In genomic region chr16:88705746-88706287, GRCh38 we compare ENCODE assay signal across 9 cellular contexts. TPM values are rescaled to one million over a fixed set of nuclear protein-coding genes. Genes with fewer than 3 reads are reported as not detected.
DNase-seq lines count a peak whose midpoint lies in the region; ATAC-seq, FAIRE-seq and TF ChIP-seq lines count a peak whose summit lies in the region.
"Had no signal": no experiment of that assay in that cellular context is flagged by ENCODE, and none has a peak within 500 bp of the region (broad histone marks: within the 10 kb centered on the region; RNA-seq: fewer than 3 reads in every experiment).

No MANE protein-coding gene starts in this region.

- POLR2A ChIA-PET in CD4-positive, alpha-beta memory T cell (lab: Charles Lee; ENCODE audit: partially characterized antibody), result interaction anchor here (0.8 to 9.3 kb wide), 20 partner anchors 12 to 409 kb away, joined by 3 to 249 read pairs (median 6); partner anchors contain the start of genes APRT, GALNS, IL17C and SNAI3

- H3K36me3 Mint-ChIP-seq in CD4-positive, alpha-beta memory T cell, result peaks cover 4 to 32% of the 10 kb centered on the region in 2 donors
- peaks cover 0 to 4% (median 3%) of the 10 kb centered on the region in 3 donors for H3K36me3 Mint-ChIP-seq in immature natural killer cell
- H3K36me3 Mint-ChIP-seq in stimulated activated naive CD8-positive, alpha-beta T cell treated with anti-CD3 and anti-CD28 coated beads, Interleukin-15, Interleukin-2, amounts not matched to agents 100 ng/mL and 50 ng/mL, for 24 hours (ENCODE audit: low read depth), result peaks cover 8% of the 10 kb centered on the region

- H3K27me3 ChIP-seq in CD4-positive, alpha-beta memory T cell (ENCODE audit: insufficient read depth, low read length), result no peaks in the 10 kb centered on the region
- no peaks in the 10 kb centered on the region for H3K27me3 ChIP-seq in ascending aorta

- no peaks in the 10 kb centered on the region for H3K9me3 Mint-ChIP-seq in CD4-positive, alpha-beta memory T cell
- H3K9me3 Mint-ChIP-seq in immature natural killer cell, result no peaks in the 10 kb centered on the region
- no peaks in the 10 kb centered on the region for H3K9me3 Mint-ChIP-seq in stimulated activated naive CD8-positive, alpha-beta T cell treated with anti-CD3 and anti-CD28 coated beads, Interleukin-15, Interleukin-2, amounts not matched to agents 100 ng/mL and 50 ng/mL, for 24 hours

- no peaks in the 10 kb centered on the region for H3K9me3 ChIP-seq in CD4-positive, alpha-beta memory T cell (ENCODE audit: control insufficient read depth in 1 of 2, low read length in 2 of 2)
- no peaks in the 10 kb centered on the region for H3K9me3 ChIP-seq in ascending aorta

- peak in 2 of 5 donors; percentile 17 to 27 for DNase-seq in CD4-positive, alpha-beta memory T cell
- peak; percentile 24 for DNase-seq in HTR-8/SVneo (ENCODE audit: insufficient read length, low spot score)
- DNase-seq in ascending aorta (ENCODE audit: low spot score in 2 of 2), result no peak
- DNase-seq in immature natural killer cell, result peak in 1 of 3 donors; percentile 37
- no peak for DNase-seq in MV-4-11 (lab: John Stamatoyannopoulos, UW)
- DNase-seq in NCI-H2227 (lab: John Stamatoyannopoulos, UW; ENCODE audit: unreplicated experiment), result no peak

- CTCF ChIA-PET in CD4-positive, alpha-beta memory T cell (lab: Charles Lee; ENCODE audit: partially characterized antibody), result interaction anchor here (0.5 to 2.8 kb wide), 5 partner anchors 20 to 857 kb away, joined by 3 to 21 read pairs (median 3); partner anchors contain the start of gene SNAI3

- peak overlapping the region; percentile 95 to 98 for H3K4me3 ChIP-seq in CD4-positive, alpha-beta memory T cell (ENCODE audit: low read length in 2 of 2)
- H3K4me3 ChIP-seq in ascending aorta, result peak overlapping the region; percentile 94 to 98

- H3K4me1 Mint-ChIP-seq in CD4-positive, alpha-beta memory T cell, result peaks cover 20 to 62% (median 38%) of the 10 kb centered on the region in 4 donors
- peaks cover 58% of the 10 kb centered on the region in 2 donors for H3K4me1 Mint-ChIP-seq in immature natural killer cell
- H3K4me1 Mint-ChIP-seq in stimulated activated naive CD8-positive, alpha-beta T cell treated with anti-CD3 and anti-CD28 coated beads, Interleukin-15, Interleukin-2, amounts not matched to agents 100 ng/mL and 50 ng/mL, for 24 hours (ENCODE audit: low read depth), result peaks cover 57% of the 10 kb centered on the region

- intact Hi-C loops in CD4-positive, alpha-beta memory T cell (cut with micrococcal nuclease), result loop anchor here (1.0 kb wide), 3 partner anchors 20 to 136 kb away; partner anchors contain the start of genes MVD, SNAI3 and ZC3H18
- intact Hi-C loops in ascending aorta (cut with DNase I), result loop anchor here (1.0 to 5.0 kb wide), 8 partner anchors 43 to 939 kb away; partner anchors contain the start of genes BANP, GALNS, KLHDC4 and MVD

- peak; percentile 57 for FAIRE-seq in HTR-8/SVneo (lab: Jason Lieb, UNC)

- peaks cover 54% of the 10 kb centered on the region for H3K4me1 ChIP-seq in CD4-positive, alpha-beta memory T cell (ENCODE audit: insufficient read depth, low read length)
- H3K4me1 ChIP-seq in ascending aorta, result peaks cover 9 to 24% of the 10 kb centered on the region in 2 donors

- H3K36me3 ChIP-seq in CD4-positive, alpha-beta memory T cell (ENCODE audit: insufficient read depth, low read length), result no peaks in the 10 kb centered on the region
- H3K36me3 ChIP-seq in ascending aorta, result no peaks in the 10 kb centered on the region

- peak overlapping the region; percentile 85 for H3K27ac ChIP-seq in CD4-positive, alpha-beta memory T cell (ENCODE audit: low read depth, low read length)
- H3K27ac ChIP-seq in ascending aorta, result peak overlapping the region; percentile 73 to 81

- TF ChIP-seq CTCF in ascending aorta (IDR thresholded peaks at IDR 0.05), result peak in 1 of 3 experiments; percentile 9

- ATAC-seq in GM19463 (IDR thresholded peaks at IDR 0.05; ENCODE audit: unreplicated experiment), result peak; percentile 18

- peak overlapping the region; percentile 93 to 96 (median 96) for H3K4me3 Mint-ChIP-seq in CD4-positive, alpha-beta memory T cell
- H3K4me3 Mint-ChIP-seq in immature natural killer cell, result peak overlapping the region; percentile 81 to 96 (median 89)
- H3K4me3 Mint-ChIP-seq in stimulated activated naive CD8-positive, alpha-beta T cell treated with anti-CD3 and anti-CD28 coated beads, Interleukin-15, Interleukin-2, amounts not matched to agents 100 ng/mL and 50 ng/mL, for 24 hours, result peak overlapping the region; percentile 96

- no peaks in the 10 kb centered on the region for H3K27me3 Mint-ChIP-seq in CD4-positive, alpha-beta memory T cell
- H3K27me3 Mint-ChIP-seq in immature natural killer cell (ENCODE audit: low read depth in 3 of 3), result peaks cover 21 to 50% (median 30%) of the 10 kb centered on the region in 3 donors
- no peaks in the 10 kb centered on the region for H3K27me3 Mint-ChIP-seq in stimulated activated naive CD8-positive, alpha-beta T cell treated with anti-CD3 and anti-CD28 coated beads, Interleukin-15, Interleukin-2, amounts not matched to agents 100 ng/mL and 50 ng/mL, for 24 hours

- H3K27ac Mint-ChIP-seq in CD4-positive, alpha-beta memory T cell, result peak overlapping the region; percentile 97 to 99 (median 98)
- H3K27ac Mint-ChIP-seq in immature natural killer cell, result peak overlapping the region; percentile 92 to 99 (median 95)
- H3K27ac Mint-ChIP-seq in stimulated activated naive CD8-positive, alpha-beta T cell treated with anti-CD3 and anti-CD28 coated beads, Interleukin-15, Interleukin-2, amounts not matched to agents 100 ng/mL and 50 ng/mL, for 24 hours, result peak overlapping the region; percentile 94

RNA-seq across cellular contexts. Expression of gene RNF166, which starts 0.4 kb away (rescaled TPM):
- 100 to 1,000 TPM; 129 to 137 TPM for total RNA-seq in CD4-positive, alpha-beta memory T cell
- polyA plus RNA-seq in CD4-positive, alpha-beta memory T cell, result 10 to 100 TPM; 90.5 to 92.9 TPM
- 44.3 TPM for total RNA-seq in ascending aorta
- 100 to 1,000 TPM; 129 to 157 (median 141) TPM for polyA plus RNA-seq in immature natural killer cell

RNA-seq across cellular contexts. Expression of gene CTU2, which starts 0.5 kb away (rescaled TPM):
- 10 to 100 TPM; 20.4 to 21.1 TPM for total RNA-seq in CD4-positive, alpha-beta memory T cell
- 10 to 100 TPM; 11.5 to 13.6 TPM for polyA plus RNA-seq in CD4-positive, alpha-beta memory T cell
- total RNA-seq in ascending aorta, result 4.2 TPM
- 10 to 100 TPM; 21.4 to 23.0 (median 22.0) TPM for polyA plus RNA-seq in immature natural killer cell

RNA-seq across cellular contexts. Expression of gene SNAI3, which starts 19.5 kb away (rescaled TPM):
- total RNA-seq in CD4-positive, alpha-beta memory T cell, result 10 to 100 TPM; 14.0 to 15.7 TPM
- polyA plus RNA-seq in CD4-positive, alpha-beta memory T cell, result 10 to 100 TPM; 11.6 to 22.9 TPM
- total RNA-seq in ascending aorta, result not detected
- 10 to 100 TPM in 2 of 3 donors, 1 to 10 TPM in 1; 9.0 to 12.4 (median 11.7) TPM for polyA plus RNA-seq in immature natural killer cell
- total RNA-seq: NCI-H460 had no signal

RNA-seq across cellular contexts. Expression of gene MVD, which starts 42.9 kb away (rescaled TPM):
- total RNA-seq in CD4-positive, alpha-beta memory T cell, result 10 to 100 TPM; 49.2 to 57.0 TPM
- polyA plus RNA-seq in CD4-positive, alpha-beta memory T cell, result 10 to 100 TPM; 15.6 to 22.7 TPM
- total RNA-seq in ascending aorta, result 72.9 TPM
- 10 to 100 TPM; 79.4 to 96.6 (median 87.6) TPM for polyA plus RNA-seq in immature natural killer cell

RNA-seq across cellular contexts. Expression of gene CYBA, which starts 55.0 kb away (rescaled TPM):
- 100 to 1,000 TPM; 383 to 386 TPM for total RNA-seq in CD4-positive, alpha-beta memory T cell
- polyA plus RNA-seq in CD4-positive, alpha-beta memory T cell, result 1,000 to 10,000 TPM in 1 of 2 donors, 100 to 1,000 TPM in 1; 689 to 1,286 TPM
- total RNA-seq in ascending aorta, result 361 TPM
- polyA plus RNA-seq in immature natural killer cell, result 1,000 to 10,000 TPM; 2,079 to 2,787 (median 2,690) TPM

Comparison
In these comparisons a context has a peak if more than half of its experiments do, and no peak if none do; other contexts are left out.
1. RNA of gene SNAI3, which starts 19.5 kb away (total RNA-seq): 14.0 to 15.7 TPM in CD4-positive, alpha-beta memory T cell; not detected in ascending aorta (single experiment); every median in the first group is over 10 times any median in the second.
2. Peak in every context shown above with its lines, with median percentiles within 50 percentile points of each other: H3K27ac Mint-ChIP-seq and H3K4me3 Mint-ChIP-seq.